Comparison of ENCODE assay signal across 8 cellular contexts in the genomic region with DNA sequence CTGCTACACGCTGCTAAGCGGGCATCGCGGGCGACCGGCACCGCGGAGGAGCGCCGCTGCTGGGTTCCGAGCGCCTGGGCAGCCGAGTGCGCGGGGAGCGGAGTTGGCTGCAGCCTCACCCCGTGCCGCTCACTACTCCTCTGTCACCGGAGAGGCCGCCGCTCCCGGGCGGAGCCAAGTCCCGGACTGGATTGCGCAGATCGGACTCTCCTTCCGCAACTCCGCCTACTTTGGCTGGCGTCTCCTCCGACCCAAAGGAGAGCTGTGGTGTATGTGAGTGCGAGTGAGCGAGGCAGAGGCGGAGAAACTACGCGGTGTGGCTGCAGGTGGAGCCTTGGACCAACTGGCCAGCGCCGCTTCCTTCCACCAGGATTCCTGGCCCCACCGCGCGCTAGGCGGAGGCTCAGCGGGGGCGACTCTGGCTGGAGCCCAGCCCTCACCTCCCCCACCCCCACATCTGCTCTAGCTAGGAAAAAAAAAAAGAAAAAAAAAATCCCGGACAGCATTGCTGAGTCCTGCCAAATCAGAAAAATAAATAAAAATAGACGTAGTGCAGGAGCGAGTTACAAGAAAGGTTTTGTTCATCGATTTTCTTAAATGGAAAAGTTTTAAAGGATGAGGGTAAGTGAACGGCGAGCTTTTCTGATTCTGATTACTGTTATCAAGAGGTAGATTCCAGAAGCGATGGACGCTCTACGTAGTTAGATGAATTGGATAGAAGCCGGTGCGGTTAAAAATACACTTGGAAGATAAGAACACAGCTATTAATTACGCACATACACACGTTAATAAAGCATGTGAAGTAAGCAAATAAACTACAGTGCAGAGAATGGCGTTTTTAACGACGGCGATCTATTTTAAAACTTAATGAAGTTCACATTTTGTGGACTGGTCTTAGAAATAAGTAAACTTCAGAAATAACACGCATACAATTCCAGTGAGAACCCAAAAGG. TPM values are rescaled to one million over a fixed set of nuclear protein-coding genes. Genes with fewer than 3 reads are reported as not detected.
DNase-seq lines count a peak whose midpoint lies in the region; ATAC-seq, FAIRE-seq and TF ChIP-seq lines count a peak whose summit lies in the region.

A gene with protein sequence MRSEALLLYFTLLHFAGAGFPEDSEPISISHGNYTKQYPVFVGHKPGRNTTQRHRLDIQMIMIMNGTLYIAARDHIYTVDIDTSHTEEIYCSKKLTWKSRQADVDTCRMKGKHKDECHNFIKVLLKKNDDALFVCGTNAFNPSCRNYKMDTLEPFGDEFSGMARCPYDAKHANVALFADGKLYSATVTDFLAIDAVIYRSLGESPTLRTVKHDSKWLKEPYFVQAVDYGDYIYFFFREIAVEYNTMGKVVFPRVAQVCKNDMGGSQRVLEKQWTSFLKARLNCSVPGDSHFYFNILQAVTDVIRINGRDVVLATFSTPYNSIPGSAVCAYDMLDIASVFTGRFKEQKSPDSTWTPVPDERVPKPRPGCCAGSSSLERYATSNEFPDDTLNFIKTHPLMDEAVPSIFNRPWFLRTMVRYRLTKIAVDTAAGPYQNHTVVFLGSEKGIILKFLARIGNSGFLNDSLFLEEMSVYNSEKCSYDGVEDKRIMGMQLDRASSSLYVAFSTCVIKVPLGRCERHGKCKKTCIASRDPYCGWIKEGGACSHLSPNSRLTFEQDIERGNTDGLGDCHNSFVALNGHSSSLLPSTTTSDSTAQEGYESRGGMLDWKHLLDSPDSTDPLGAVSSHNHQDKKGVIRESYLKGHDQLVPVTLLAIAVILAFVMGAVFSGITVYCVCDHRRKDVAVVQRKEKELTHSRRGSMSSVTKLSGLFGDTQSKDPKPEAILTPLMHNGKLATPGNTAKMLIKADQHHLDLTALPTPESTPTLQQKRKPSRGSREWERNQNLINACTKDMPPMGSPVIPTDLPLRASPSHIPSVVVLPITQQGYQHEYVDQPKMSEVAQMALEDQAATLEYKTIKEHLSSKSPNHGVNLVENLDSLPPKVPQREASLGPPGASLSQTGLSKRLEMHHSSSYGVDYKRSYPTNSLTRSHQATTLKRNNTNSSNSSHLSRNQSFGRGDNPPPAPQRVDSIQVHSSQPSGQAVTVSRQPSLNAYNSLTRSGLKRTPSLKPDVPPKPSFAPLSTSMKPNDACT (minus strand): TSS at position 142 of the 953 bp plus-strand sequence. CDS start 69,879 bp downstream, outside the sequence.

- H3K9me1 ChIP-seq in endothelial cell of umbilical vein (replicated peaks; ENCODE audit: control insufficient read depth, extremely low read depth, insufficient read depth, low read length), result no peaks in the 10 kb centered on the region

- peak; percentile 93 for DNase-seq in AG08396 (ENCODE audit: low spot score)
- peak; percentile 32 for DNase-seq in NCI-H2081 treated with DMSO at 0.1 percent for 48 hours (lab: John Stamatoyannopoulos, UW)
- peak; percentile 60 for DNase-seq in activated CD4-positive, alpha-beta T cell treated with anti-CD3 and anti-CD28 coated beads, Interleukin-2, amount 10 ng/mL, durations not matched to agents 7 days and 5 days
- DNase-seq in endothelial cell of umbilical vein (ENCODE audit: low read depth, low spot score), result peak; percentile 91
- peak; percentile 38 to 53 for DNase-seq in memory B cell (ENCODE audit: low spot score in 2 of 2)
- DNase-seq in stimulated activated CD8-positive, alpha-beta memory T cell treated with anti-CD3 and anti-CD28 coated beads, Interleukin-15, amount 100 ng/mL, for 48 hours (ENCODE audit: low read depth in 2 of 2), result peak; percentile 52 to 64

- dilution Hi-C loops in endothelial cell of umbilical vein (cut with MboI; ENCODE audit: extremely low pct_ligation_motif_present, low sequenced_read_pairs), result no loop called here

- no peak for TF ChIP-seq CTCF in endothelial cell of umbilical vein (IDR thresholded peaks at IDR 0.05; ENCODE audit: extremely low read depth in 1 of 2, insufficient read depth in 1 of 2, low read depth in 1 of 2, low read length in 2 of 2)

- H3K27me3 Mint-ChIP-seq in activated CD4-positive, alpha-beta T cell treated with anti-CD3 and anti-CD28 coated beads, Interleukin-2, amount 10 ng/mL, durations not matched to agents 7 days and 5 days, result peaks cover 85% of the 10 kb centered on the region
- peaks cover 23% of the 10 kb centered on the region for H3K27me3 Mint-ChIP-seq in memory B cell

- H3K4me3 ChIP-seq in endothelial cell of umbilical vein (replicated peaks in 1 of 3; ENCODE audit: insufficient read depth in 1 of 3, low read depth in 1 of 3, low read length in 3 of 3), result peak within 1 kb of the TSS; percentile 53 to 61 (median 58)

- no TSS peak for BruUV-seq in endothelial cell of umbilical vein (replicated peaks; lab: Mats Ljungman, UMichigan)

- peaks cover 30% of the 10 kb centered on the region for H3K4me1 Mint-ChIP-seq in activated CD4-positive, alpha-beta T cell treated with anti-CD3 and anti-CD28 coated beads, Interleukin-2, amount 10 ng/mL, durations not matched to agents 7 days and 5 days
- H3K4me1 Mint-ChIP-seq in memory B cell, result peaks cover 18% of the 10 kb centered on the region

- peak within 1 kb of the TSS; percentile 85 for H3K4me2 ChIP-seq in endothelial cell of umbilical vein (ENCODE audit: insufficient read depth, low read length)

- ATAC-seq in GM18520 (IDR thresholded peaks at IDR 0.05; ENCODE audit: unreplicated experiment), result peak; percentile 56
- peak; percentile 65 for ATAC-seq in HG03025 (IDR thresholded peaks at IDR 0.05; ENCODE audit: low FRiP score, unreplicated experiment)
- peak; percentile 44 for ATAC-seq in memory B cell (ENCODE audit: low read depth)

- H3K36me3 ChIP-seq in endothelial cell of umbilical vein (ENCODE audit: control insufficient read depth in 2 of 2, extremely low read depth in 1 of 2, insufficient read depth in 2 of 2, low read length in 2 of 2), result no peaks in the 10 kb centered on the region

- POLR2A ChIA-PET in activated CD4-positive, alpha-beta T cell treated with anti-CD3 and anti-CD28 coated beads, Interleukin-2, amount 10 ng/mL, durations not matched to agents 7 days and 5 days (lab: Charles Lee), result no interaction called here
- POLR2A ChIA-PET in endothelial cell of umbilical vein (lab: Charles Lee), result interaction anchor here (1.1 kb wide), 1 partner anchor 204 kb away, joined by 3 read pairs; no protein-coding TSS in a partner anchor

- H3K4me3 Mint-ChIP-seq in activated CD4-positive, alpha-beta T cell treated with anti-CD3 and anti-CD28 coated beads, Interleukin-2, amount 10 ng/mL, durations not matched to agents 7 days and 5 days, result peak within 1 kb of the TSS; percentile 68
- H3K4me3 Mint-ChIP-seq in memory B cell, result peak within 1 kb of the TSS; percentile 92

- intact Hi-C loops in endothelial cell of umbilical vein (cut with micrococcal nuclease), result loop anchor here (1.0 to 10.0 kb wide), 4 partner anchors 8 to 880 kb away; no protein-coding TSS in a partner anchor

- no peaks in the 10 kb centered on the region for H3K79me2 ChIP-seq in endothelial cell of umbilical vein (ENCODE audit: control insufficient read depth, insufficient read depth, low read length)

- H3K36me3 Mint-ChIP-seq in activated CD4-positive, alpha-beta T cell treated with anti-CD3 and anti-CD28 coated beads, Interleukin-2, amount 10 ng/mL, durations not matched to agents 7 days and 5 days (ENCODE audit: low read depth), result peaks cover 3% of the 10 kb centered on the region
- H3K36me3 Mint-ChIP-seq in memory B cell, result no peaks in the 10 kb centered on the region

- FAIRE-seq in endothelial cell of umbilical vein (lab: Jason Lieb, UNC), result peak; percentile 76

- no peaks in the 10 kb centered on the region for H3K9me3 Mint-ChIP-seq in activated CD4-positive, alpha-beta T cell treated with anti-CD3 and anti-CD28 coated beads, Interleukin-2, amount 10 ng/mL, durations not matched to agents 7 days and 5 days
- no peaks in the 10 kb centered on the region for H3K9me3 Mint-ChIP-seq in memory B cell

- peak within 1 kb of the TSS; percentile 74 for H3K27ac Mint-ChIP-seq in activated CD4-positive, alpha-beta T cell treated with anti-CD3 and anti-CD28 coated beads, Interleukin-2, amount 10 ng/mL, durations not matched to agents 7 days and 5 days
- H3K27ac Mint-ChIP-seq in memory B cell, result peak within 1 kb of the TSS; percentile 12

- H2AFZ ChIP-seq in endothelial cell of umbilical vein (ENCODE audit: low read depth, low read length), result peak within 1 kb of the TSS; percentile 88

- no peaks in the 10 kb centered on the region for H4K20me1 ChIP-seq in endothelial cell of umbilical vein (replicated peaks; ENCODE audit: control insufficient read depth, extremely low read depth, insufficient read depth, low read length)

- H3K9me3 ChIP-seq in endothelial cell of umbilical vein (replicated peaks; ENCODE audit: control insufficient read depth, insufficient read depth, low read length), result no peaks in the 10 kb centered on the region

- TF ChIP-seq POLR2A in endothelial cell of umbilical vein (IDR thresholded peaks at IDR 0.05; ENCODE audit: low read depth, low read length), result no peak

- CTCF ChIA-PET in activated CD4-positive, alpha-beta T cell treated with anti-CD3 and anti-CD28 coated beads, Interleukin-2, amount 10 ng/mL, durations not matched to agents 7 days and 5 days (lab: Charles Lee), result no interaction called here
- CTCF ChIA-PET in endothelial cell of umbilical vein (lab: Charles Lee), result interaction anchor here (0.7 to 2.8 kb wide), 10 partner anchors 10 to 439 kb away, joined by 3 to 8 read pairs (median 4); no protein-coding TSS in a partner anchor

- no peak within 1 kb of the TSS for H3K9ac ChIP-seq in endothelial cell of umbilical vein (replicated peaks; ENCODE audit: extremely low read depth, insufficient read depth, low read length)

- H3K27ac ChIP-seq in endothelial cell of umbilical vein (ENCODE audit: insufficient read depth, low read depth, low read length), result no peak within 1 kb of the TSS

- peaks cover 17% of the 10 kb centered on the region for H3K4me1 ChIP-seq in endothelial cell of umbilical vein (ENCODE audit: control insufficient read depth, extremely low read depth, insufficient read depth, low read length)

- peaks cover 42 to 68% of the 10 kb centered on the region in 2 experiments for H3K27me3 ChIP-seq in endothelial cell of umbilical vein (ENCODE audit: control insufficient read depth in 2 of 2, insufficient read depth in 2 of 2, low read length in 2 of 2)

TF ChIP-seq in endothelial cell of umbilical vein, 7 proteins besides CTCF, POLR2A, EP300 and RAD21 (continues in another document):
- no peak for TF ChIP-seq JUN (IDR thresholded peaks at IDR 0.05; ENCODE audit: borderline replicate concordance, insufficient read depth, insufficient read length, low read depth)

RNA-seq across cellular contexts. Expression of the gene that starts here (rescaled TPM):
- total RNA-seq in activated CD4-positive, alpha-beta T cell treated with anti-CD3 and anti-CD28 coated beads, Interleukin-2, amount 10 ng/mL, durations not matched to agents 7 days and 5 days, result not detected
- total RNA-seq in endothelial cell of umbilical vein, result 1.4 and 1.5 TPM in 2 replicates
- 0.43 TPM in 2 replicates for polyA plus RNA-seq in endothelial cell of umbilical vein
- polyA plus RNA-seq in endothelial cell of umbilical vein (2011; cell fraction: cytosol; rRNA removed), result 0.25 and 0.32 TPM in 2 replicates
- 1.5 and 1.8 TPM in 2 replicates for polyA plus RNA-seq in endothelial cell of umbilical vein (2011; cell fraction: nucleus; rRNA removed)
- polyA plus RNA-seq in endothelial cell of umbilical vein (2012), result 1.4 and 2.0 TPM in 2 replicates
- 2.3 and 2.6 TPM in 2 replicates for polyA minus RNA-seq in endothelial cell of umbilical vein
- not detected for polyA minus RNA-seq in endothelial cell of umbilical vein (2011; cell fraction: cytosol; rRNA and poly(A)+ RNA removed)
- 2.3 and 3.2 TPM in 2 replicates for polyA minus RNA-seq in endothelial cell of umbilical vein (2011; cell fraction: nucleus; rRNA and poly(A)+ RNA removed)

Comparison
In these comparisons a context has a peak if more than half of its experiments do, and no peak if none do; other contexts are left out.
1. Peak in DNase-seq in activated CD4-positive, alpha-beta T cell treated with anti-CD3 and anti-CD28 coated beads, Interleukin-2, amount 10 ng/mL, durations not matched to agents 7 days and 5 days; RNA of the gene not detected or under 1 TPM.
2. DNase-seq: peak in every context shown above with its lines; median percentile 93 in AG08396; 91 in endothelial cell of umbilical vein; 60 in activated CD4-positive, alpha-beta T cell treated with anti-CD3 and anti-CD28 coated beads, Interleukin-2, amount 10 ng/mL, durations not matched to agents 7 days and 5 days; 58 in stimulated activated CD8-positive, alpha-beta memory T cell treated with anti-CD3 and anti-CD28 coated beads, Interleukin-15, amount 100 ng/mL, for 48 hours; 46 in memory B cell; 32 in NCI-H2081 treated with DMSO at 0.1 percent for 48 hours.